ENCODE assay signal across 1 cellular context in the genomic region with DNA sequence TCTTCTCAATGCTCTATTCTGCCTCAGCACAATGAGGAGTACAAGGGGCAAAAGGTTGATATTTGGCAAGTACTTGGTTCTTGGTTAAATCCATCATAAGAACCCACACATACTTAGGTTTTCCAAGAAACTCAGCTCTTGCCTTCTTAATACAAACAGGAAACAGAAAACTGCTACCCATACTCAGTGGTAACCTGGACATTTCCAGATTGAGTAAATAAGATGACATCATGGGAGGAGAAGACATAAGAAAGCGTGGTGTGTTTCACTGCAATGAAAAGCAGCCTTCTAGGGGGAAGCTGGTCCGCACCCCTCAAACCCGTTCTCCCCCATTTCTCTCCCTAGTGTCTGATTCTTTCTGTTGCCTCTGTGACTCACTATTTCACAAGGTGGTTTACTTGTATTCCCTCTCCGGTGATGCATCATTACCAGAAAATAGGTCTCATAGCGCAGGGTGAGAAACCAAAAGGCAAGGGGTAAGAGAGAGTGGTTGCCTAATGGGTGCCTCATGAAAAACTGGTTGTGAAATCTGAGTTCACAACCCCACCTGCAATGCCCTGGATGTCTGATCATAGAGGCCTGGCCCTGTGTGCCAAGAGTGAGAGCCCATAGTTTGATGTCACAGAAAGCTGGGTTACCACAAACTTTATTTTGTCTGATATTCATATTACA.
TF ChIP-seq lines count a peak whose summit lies in the region.

No MANE protein-coding gene starts in this region.

TF ChIP-seq in liver, 16 proteins besides CTCF, POLR2A, EP300 and RAD21 (continued from another document):
- TF ChIP-seq, protein P1, sequence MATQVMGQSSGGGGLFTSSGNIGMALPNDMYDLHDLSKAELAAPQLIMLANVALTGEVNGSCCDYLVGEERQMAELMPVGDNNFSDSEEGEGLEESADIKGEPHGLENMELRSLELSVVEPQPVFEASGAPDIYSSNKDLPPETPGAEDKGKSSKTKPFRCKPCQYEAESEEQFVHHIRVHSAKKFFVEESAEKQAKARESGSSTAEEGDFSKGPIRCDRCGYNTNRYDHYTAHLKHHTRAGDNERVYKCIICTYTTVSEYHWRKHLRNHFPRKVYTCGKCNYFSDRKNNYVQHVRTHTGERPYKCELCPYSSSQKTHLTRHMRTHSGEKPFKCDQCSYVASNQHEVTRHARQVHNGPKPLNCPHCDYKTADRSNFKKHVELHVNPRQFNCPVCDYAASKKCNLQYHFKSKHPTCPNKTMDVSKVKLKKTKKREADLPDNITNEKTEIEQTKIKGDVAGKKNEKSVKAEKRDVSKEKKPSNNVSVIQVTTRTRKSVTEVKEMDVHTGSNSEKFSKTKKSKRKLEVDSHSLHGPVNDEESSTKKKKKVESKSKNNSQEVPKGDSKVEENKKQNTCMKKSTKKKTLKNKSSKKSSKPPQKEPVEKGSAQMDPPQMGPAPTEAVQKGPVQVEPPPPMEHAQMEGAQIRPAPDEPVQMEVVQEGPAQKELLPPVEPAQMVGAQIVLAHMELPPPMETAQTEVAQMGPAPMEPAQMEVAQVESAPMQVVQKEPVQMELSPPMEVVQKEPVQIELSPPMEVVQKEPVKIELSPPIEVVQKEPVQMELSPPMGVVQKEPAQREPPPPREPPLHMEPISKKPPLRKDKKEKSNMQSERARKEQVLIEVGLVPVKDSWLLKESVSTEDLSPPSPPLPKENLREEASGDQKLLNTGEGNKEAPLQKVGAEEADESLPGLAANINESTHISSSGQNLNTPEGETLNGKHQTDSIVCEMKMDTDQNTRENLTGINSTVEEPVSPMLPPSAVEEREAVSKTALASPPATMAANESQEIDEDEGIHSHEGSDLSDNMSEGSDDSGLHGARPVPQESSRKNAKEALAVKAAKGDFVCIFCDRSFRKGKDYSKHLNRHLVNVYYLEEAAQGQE (IDR thresholded peaks at IDR 0.05): peak; percentile 39
- TF ChIP-seq NR2F2 (IDR thresholded peaks at IDR 0.05): no peak
- TF ChIP-seq HNF4G (IDR thresholded peaks at IDR 0.05): no peak
- peak; percentile 74 for TF ChIP-seq YY1 (IDR thresholded peaks at IDR 0.05)
- peak in 1 of 2 donors; percentile 20 for TF ChIP-seq GABPA (IDR thresholded peaks at IDR 0.05 in 1 of 2, conservative IDR thresholded peaks at IDR 0.05 in 1 of 2)
- peak; percentile 35 for TF ChIP-seq FOXA2 (IDR thresholded peaks at IDR 0.05)
- TF ChIP-seq FOXA1 (IDR thresholded peaks at IDR 0.05): peak; percentile 28
- peak; percentile 70 to 86 for TF ChIP-seq JUND (IDR thresholded peaks at IDR 0.05)
- peak; percentile 55 to 73 for TF ChIP-seq HNF4A (conservative IDR thresholded peaks at IDR 0.05)
- TF ChIP-seq RXRA (IDR thresholded peaks at IDR 0.05): peak; percentile 93 to 96
- TF ChIP-seq, protein P2, sequence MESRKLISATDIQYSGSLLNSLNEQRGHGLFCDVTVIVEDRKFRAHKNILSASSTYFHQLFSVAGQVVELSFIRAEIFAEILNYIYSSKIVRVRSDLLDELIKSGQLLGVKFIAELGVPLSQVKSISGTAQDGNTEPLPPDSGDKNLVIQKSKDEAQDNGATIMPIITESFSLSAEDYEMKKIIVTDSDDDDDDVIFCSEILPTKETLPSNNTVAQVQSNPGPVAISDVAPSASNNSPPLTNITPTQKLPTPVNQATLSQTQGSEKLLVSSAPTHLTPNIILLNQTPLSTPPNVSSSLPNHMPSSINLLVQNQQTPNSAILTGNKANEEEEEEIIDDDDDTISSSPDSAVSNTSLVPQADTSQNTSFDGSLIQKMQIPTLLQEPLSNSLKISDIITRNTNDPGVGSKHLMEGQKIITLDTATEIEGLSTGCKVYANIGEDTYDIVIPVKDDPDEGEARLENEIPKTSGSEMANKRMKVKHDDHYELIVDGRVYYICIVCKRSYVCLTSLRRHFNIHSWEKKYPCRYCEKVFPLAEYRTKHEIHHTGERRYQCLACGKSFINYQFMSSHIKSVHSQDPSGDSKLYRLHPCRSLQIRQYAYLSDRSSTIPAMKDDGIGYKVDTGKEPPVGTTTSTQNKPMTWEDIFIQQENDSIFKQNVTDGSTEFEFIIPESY (IDR thresholded peaks at IDR 0.05): peak; percentile 49
- no peak for TF ChIP-seq EGR1 (IDR thresholded peaks at IDR 0.05; ENCODE audit: low read depth in 2 of 2)
- TF ChIP-seq SP1 (IDR thresholded peaks at IDR 0.05): peak; percentile 61
- TF ChIP-seq, protein P3, sequence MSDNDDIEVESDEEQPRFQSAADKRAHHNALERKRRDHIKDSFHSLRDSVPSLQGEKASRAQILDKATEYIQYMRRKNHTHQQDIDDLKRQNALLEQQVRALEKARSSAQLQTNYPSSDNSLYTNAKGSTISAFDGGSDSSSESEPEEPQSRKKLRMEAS (IDR thresholded peaks at IDR 0.05): peak; percentile 40
- TF ChIP-seq TAF1 (conservative IDR thresholded peaks at IDR 0.05): no peak
TF ChIP-seq in liver: peak in this region for 12.
